ENCODE assay signal across 8 cellular contexts in genomic region chr17:82153745-82154375, GRCh38. TPM values are rescaled to one million over a fixed set of nuclear protein-coding genes. Genes with fewer than 3 reads are reported as not detected.
A peak's percentile ranks its signal among the peaks of the same experiment; 100 is the strongest.
DNase-seq lines count a peak whose midpoint lies in the region; ATAC-seq and TF ChIP-seq lines count a peak whose summit lies in the region.

No MANE protein-coding gene starts in this region.

- no peaks in the 10 kb centered on the region for H3K27me3 ChIP-seq in MM.1S (replicated peaks; ENCODE audit: insufficient read depth, low read length)

- no peaks in the 10 kb centered on the region for H3K79me2 ChIP-seq in MM.1S (ENCODE audit: low read length)

- H4K20me1 ChIP-seq in MM.1S (ENCODE audit: insufficient read depth, low read length): no peaks in the 10 kb centered on the region

- no peak overlapping the region for H2AFZ ChIP-seq in MM.1S (ENCODE audit: low read length)

- peak; percentile 92 for TF ChIP-seq CTCF in MM.1S (IDR thresholded peaks at IDR 0.05; ENCODE audit: low read length)
- TF ChIP-seq CTCF in retinal pigment epithelial cell (conservative IDR thresholded peaks at IDR 0.05; ENCODE audit: low read depth, low read length): peak; percentile 87

- H3F3A ChIP-seq in MM.1S (ENCODE audit: insufficient read depth, low read length): no peaks in the 10 kb centered on the region

- H3K4me2 ChIP-seq in MM.1S (ENCODE audit: low read depth, low read length): no peak overlapping the region

- H3K9me3 ChIP-seq in MM.1S (replicated peaks; ENCODE audit: insufficient read depth, low read length): no peaks in the 10 kb centered on the region

- H3K9me2 ChIP-seq in MM.1S (replicated peaks; ENCODE audit: insufficient read depth, low read length): no peaks in the 10 kb centered on the region

- no peaks in the 10 kb centered on the region for H3K36me3 ChIP-seq in MM.1S (replicated peaks; ENCODE audit: insufficient read depth, low read length)

- intact Hi-C loops in left cardiac atrium (cut with DNase I): loop anchor here (1.0 to 10.0 kb wide), 4 partner anchors 123 to 199 kb away; partner anchors contain the start of genes NOTUM (in 1 of the 2) and RAC3 (in 1 of the 2)

- DNase-seq in DMS153 treated with DMSO at 0.1 percent for 48 hours (lab: John Stamatoyannopoulos, UW; ENCODE audit: unreplicated experiment): peak; percentile 28
- no peak for DNase-seq in DMS153 (lab: John Stamatoyannopoulos, UW)
- DNase-seq in MM.1S: peak; percentile 73
- DNase-seq in SW480 (ENCODE audit: low spot score): peak; percentile 47
- DNase-seq in activated naive CD8-positive, alpha-beta T cell treated with anti-CD3 and anti-CD28 coated beads, Interleukin-2, amount 50 U/mL, for 16 hours (ENCODE audit: low read depth, low spot score): peak; percentile 60
- peak; percentile 83 for DNase-seq in left cardiac atrium
- peak; percentile 5 for DNase-seq in retinal pigment epithelial cell (ENCODE audit: low read depth)

- no peaks in the 10 kb centered on the region for H3K4me1 ChIP-seq in MM.1S (ENCODE audit: low read length)

- H3K4me3 ChIP-seq in MM.1S (ENCODE audit: low read length) (no peak overlapping the region), retinal pigment epithelial cell (ENCODE audit: low read length) (no peak overlapping the region)

- H3K9ac ChIP-seq in MM.1S (ENCODE audit: low read length): no peak overlapping the region

- ATAC-seq in left cardiac atrium: peak; percentile 92 to 93
- no peak for ATAC-seq in HG03175 (IDR thresholded peaks at IDR 0.05; ENCODE audit: unreplicated experiment)

- H3K27ac ChIP-seq in MM.1S (ENCODE audit: low read length): no peak overlapping the region

RNA-seq across cellular contexts. Expression of gene FASN, which starts 55.8 kb away (rescaled TPM):
- total RNA-seq in left cardiac atrium: 100 to 1,000 TPM; 220 to 646 TPM

RNA-seq across cellular contexts. Expression of gene CCDC57, which starts 58.8 kb away (rescaled TPM):
- 10 to 100 TPM; 11.9 to 17.2 TPM for total RNA-seq in left cardiac atrium
